In the genomic region with DNA sequence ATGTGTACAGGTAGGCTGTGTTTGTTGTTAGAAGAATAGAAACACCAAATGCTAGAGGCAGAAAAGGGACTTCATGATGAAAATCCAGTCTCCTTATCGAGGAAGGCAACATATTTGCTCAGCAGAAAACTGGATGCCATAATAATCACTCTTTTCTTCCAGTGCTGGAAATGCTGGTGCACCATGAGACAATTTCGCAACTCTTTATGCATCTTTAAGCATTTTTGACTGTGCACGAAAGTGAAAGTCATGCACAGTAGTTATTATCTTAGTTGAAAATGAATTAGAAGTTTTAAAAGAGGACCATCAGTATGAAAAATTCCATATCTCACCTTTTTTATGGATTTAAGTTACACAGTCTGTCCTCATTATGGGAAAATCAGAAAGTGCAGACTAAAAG, we compare ENCODE assay signal across 11 cellular contexts. TPM values are rescaled to one million over a fixed set of nuclear protein-coding genes. Genes with fewer than 3 reads are reported as not detected.
DNase-seq lines count a peak whose midpoint lies in the region; ATAC-seq, FAIRE-seq and TF ChIP-seq lines count a peak whose summit lies in the region.
"Had no signal": no experiment of that assay in that cellular context is flagged by ENCODE, and none has a peak within 500 bp of the region (broad histone marks: within the 10 kb centered on the region; RNA-seq: fewer than 3 reads in every experiment).

No MANE protein-coding gene starts in this region.

- H3K27ac Mint-ChIP-seq in activated naive CD4-positive, alpha-beta T cell treated with anti-CD3 and anti-CD28 coated beads, Interleukin-2, amount 50 U/mL, for 24 hours, result peak overlapping the region; percentile 14
- H3K27ac Mint-ChIP-seq in natural killer cell treated with Interleukin-12 subunit alpha and Interleukin-12 subunit beta and Interleukin-15 and Interleukin-18, amount 100 ng/mL, for 72 hours, result no peak overlapping the region
- H3K27ac Mint-ChIP-seq: stimulated activated naive B cell treated with anti-CD40 and anti-IgM and Interleukin-4, amounts not matched to agents 10 μg/mL and 1 μg/mL and 100 μg/mL, for 72 hours had no signal

- no peaks in the 10 kb centered on the region for H3K9me3 Mint-ChIP-seq in activated naive CD4-positive, alpha-beta T cell treated with anti-CD3 and anti-CD28 coated beads, Interleukin-2, amount 50 U/mL, for 24 hours
- no peaks in the 10 kb centered on the region for H3K9me3 Mint-ChIP-seq in natural killer cell treated with Interleukin-12 subunit alpha and Interleukin-12 subunit beta and Interleukin-15 and Interleukin-18, amount 100 ng/mL, for 72 hours
- H3K9me3 Mint-ChIP-seq: stimulated activated naive B cell treated with anti-CD40 and anti-IgM and Interleukin-4, amounts not matched to agents 10 μg/mL and 1 μg/mL and 100 μg/mL, for 72 hours had no signal

- peaks cover 32% of the 10 kb centered on the region for H3K4me1 Mint-ChIP-seq in activated naive CD4-positive, alpha-beta T cell treated with anti-CD3 and anti-CD28 coated beads, Interleukin-2, amount 50 U/mL, for 24 hours
- H3K4me1 Mint-ChIP-seq in natural killer cell treated with Interleukin-12 subunit alpha and Interleukin-12 subunit beta and Interleukin-15 and Interleukin-18, amount 100 ng/mL, for 72 hours (ENCODE audit: low read depth in 2 of 2), result peaks cover 16 to 42% of the 10 kb centered on the region in 2 donors

- H3K4me3 ChIP-seq in SK-N-MC, result peak overlapping the region; percentile 52
- H3K4me3 ChIP-seq: cardiac muscle cell had no signal

- FAIRE-seq in GM12892 (lab: Jason Lieb, UNC), result no peak
- FAIRE-seq: small intestine had no signal

- no peaks in the 10 kb centered on the region for H3K36me3 ChIP-seq in SK-N-MC (ENCODE audit: insufficient read depth, low read length)
- H3K36me3 ChIP-seq: cardiac muscle cell had no signal

- peak overlapping the region; percentile 55 for H3K4me3 Mint-ChIP-seq in activated naive CD4-positive, alpha-beta T cell treated with anti-CD3 and anti-CD28 coated beads, Interleukin-2, amount 50 U/mL, for 24 hours
- peak overlapping the region; percentile 74 for H3K4me3 Mint-ChIP-seq in natural killer cell treated with Interleukin-12 subunit alpha and Interleukin-12 subunit beta and Interleukin-15 and Interleukin-18, amount 100 ng/mL, for 72 hours

- H3K9ac ChIP-seq in SK-N-MC (ENCODE audit: insufficient read length), result no peak overlapping the region

- H3K27me3 Mint-ChIP-seq in activated naive CD4-positive, alpha-beta T cell treated with anti-CD3 and anti-CD28 coated beads, Interleukin-2, amount 50 U/mL, for 24 hours, result no peaks in the 10 kb centered on the region
- H3K27me3 Mint-ChIP-seq in natural killer cell treated with Interleukin-12 subunit alpha and Interleukin-12 subunit beta and Interleukin-15 and Interleukin-18, amount 100 ng/mL, for 72 hours, result no peaks in the 10 kb centered on the region
- H3K27me3 Mint-ChIP-seq: stimulated activated naive B cell treated with anti-CD40 and anti-IgM and Interleukin-4, amounts not matched to agents 10 μg/mL and 1 μg/mL and 100 μg/mL, for 72 hours had no signal

- no peaks in the 10 kb centered on the region for H3K9me3 ChIP-seq in SK-N-MC (ENCODE audit: low read depth, low read length)

- H3K27ac ChIP-seq in SK-N-MC, result peak overlapping the region; percentile 1; the same call in 1 of the 2 replicates
- H3K27ac ChIP-seq: cardiac muscle cell had no signal

- TF ChIP-seq POLR2A in GM12892 (IDR thresholded peaks at IDR 0.05; ENCODE audit: low read depth, low read length), result no peak

- peak; percentile 74 for ATAC-seq in HG02885 (IDR thresholded peaks at IDR 0.05; ENCODE audit: poor library complexity, unreplicated experiment)
- peak in 1 of 2 donors; percentile 59 for ATAC-seq in natural killer cell treated with Interleukin-12 subunit alpha and Interleukin-12 subunit beta and Interleukin-15 and Interleukin-18, amount 100 ng/mL, for 72 hours

- peaks cover 2% of the 10 kb centered on the region for H3K36me3 Mint-ChIP-seq in activated naive CD4-positive, alpha-beta T cell treated with anti-CD3 and anti-CD28 coated beads, Interleukin-2, amount 50 U/mL, for 24 hours
- H3K36me3 Mint-ChIP-seq in natural killer cell treated with Interleukin-12 subunit alpha and Interleukin-12 subunit beta and Interleukin-15 and Interleukin-18, amount 100 ng/mL, for 72 hours, result peaks cover 2% of the 10 kb centered on the region

- DNase-seq in activated naive CD4-positive, alpha-beta T cell treated with anti-CD3 and anti-CD28 coated beads, Interleukin-2, amount 50 U/mL, for 16 hours, result no peak
- DNase-seq in SK-N-MC (ENCODE audit: low read depth, low spot score) (no peak), GM12892 (ENCODE audit: insufficient read length) (no peak), head of caudate nucleus (no peak)
- DNase-seq in natural killer cell treated with Interleukin-12 subunit alpha and Interleukin-12 subunit beta and Interleukin-15 and Interleukin-18, amount 100 ng/mL, for 72 hours (ENCODE audit: low spot score), result no peak
- no peak for DNase-seq in activated CD4-positive, CD25-positive, alpha-beta regulatory T cell (lab: John Stamatoyannopoulos, UW)
- DNase-seq: small intestine; stimulated activated naive B cell treated with anti-CD40 and anti-IgM and Interleukin-4, amounts not matched to agents 10 μg/mL and 1 μg/mL and 100 μg/mL, for 72 hours had no signal

- intact Hi-C loops in head of caudate nucleus (cut with DNase I), result no loop called here

RNA-seq across cellular contexts. Expression of a gene that starts 29.1 kb away (rescaled TPM):
- 10 to 100 TPM; 14.0 to 19.7 TPM for total RNA-seq in natural killer cell treated with Interleukin-12 subunit alpha and Interleukin-12 subunit beta and Interleukin-15 and Interleukin-18, amount 100 ng/mL, for 72 hours
- 21.9 TPM for polyA plus RNA-seq in GM12892 (2012; ENCODE audit: missing spikeins)
